9 cellular contexts compared by ENCODE assay signal in genomic region chr17:16417896-16418683, GRCh38. TPM values are rescaled to one million over a fixed set of nuclear protein-coding genes. Genes with fewer than 3 reads are reported as not detected.
A peak's percentile ranks its signal among the peaks of the same experiment; 100 is the strongest.
DNase-seq lines count a peak whose midpoint lies in the region; ATAC-seq and TF ChIP-seq lines count a peak whose summit lies in the region.
"Had no signal": no experiment of that assay in that cellular context is flagged by ENCODE, and none has a peak within 500 bp of the region (broad histone marks: within the 10 kb centered on the region; RNA-seq: fewer than 3 reads in every experiment).

No MANE protein-coding gene starts in this region.

- peak overlapping the region; percentile 86 for H3K27ac Mint-ChIP-seq in activated T-helper 1 cell treated with anti-CD3 and anti-CD28 coated beads, Interleukin-12 subunit alpha, Interleukin-12 subunit beta, Interleukin-2, Interleukin-4 antibody, amounts not matched to agents 30 ng/mL and 10 ng/mL and 1 ng/mL, durations not matched to agents 14 hours and 24 hours and 36 hours

- H3K27ac ChIP-seq in right atrium auricular region (peak overlapping the region; percentile 62 to 90), lower lobe of right lung (peak overlapping the region; percentile 92), vagina (peak overlapping the region; percentile 91), A673 (ENCODE audit: low read depth, low read length, poor library complexity, severe bottlenecking) (no peak overlapping the region)

- H3K27me3 ChIP-seq in right atrium auricular region (no peaks in the 10 kb centered on the region), lower lobe of right lung (ENCODE audit: low read depth) (no peaks in the 10 kb centered on the region), vagina (no peaks in the 10 kb centered on the region), A673 (replicated peaks; ENCODE audit: insufficient read depth, low read depth, low read length, poor library complexity) (no peaks in the 10 kb centered on the region)

- no peaks in the 10 kb centered on the region for H3K9me3 Mint-ChIP-seq in activated T-helper 1 cell treated with anti-CD3 and anti-CD28 coated beads, Interleukin-12 subunit alpha, Interleukin-12 subunit beta, Interleukin-2, Interleukin-4 antibody, amounts not matched to agents 30 ng/mL and 10 ng/mL and 1 ng/mL, durations not matched to agents 14 hours and 24 hours and 36 hours

- BruUV-seq in A673 (replicated peaks; lab: Mats Ljungman, UMichigan), result no TSS peak

- intact Hi-C loops in cardiac septum (cut with DNase I), result loop anchor here (2.0 kb wide), 1 partner anchor 37 kb away; the partner anchor contains the start of gene UBB
- intact Hi-C loops in activated T-helper 1 cell treated with anti-CD3 and anti-CD28 coated beads, Interleukin-12 subunit alpha, Interleukin-12 subunit beta, Interleukin-2, Interleukin-4 antibody, amounts not matched to agents 30 ng/mL and 10 ng/mL and 1 ng/mL, durations not matched to agents 14 hours and 24 hours and 36 hours (cut with micrococcal nuclease), result loop anchor here (2.0 to 10.0 kb wide), 2 partner anchors 131 to 393 kb away; no protein-coding TSS in a partner anchor
- intact Hi-C loops in lower lobe of right lung (cut with DNase I), result no loop called here
- intact Hi-C loops in vagina (cut with DNase I), result no loop called here
- intact Hi-C loops in A673 (cut with micrococcal nuclease; ENCODE audit: unreplicated experiment), result no loop called here

- H3K9me3 ChIP-seq in right atrium auricular region (no peaks in the 10 kb centered on the region), lower lobe of right lung (no peaks in the 10 kb centered on the region), vagina (no peaks in the 10 kb centered on the region), A673 (ENCODE audit: low read depth, low read length, poor library complexity, severe bottlenecking) (no peaks in the 10 kb centered on the region)

- H3K27me3 Mint-ChIP-seq in activated T-helper 1 cell treated with anti-CD3 and anti-CD28 coated beads, Interleukin-12 subunit alpha, Interleukin-12 subunit beta, Interleukin-2, Interleukin-4 antibody, amounts not matched to agents 30 ng/mL and 10 ng/mL and 1 ng/mL, durations not matched to agents 14 hours and 24 hours and 36 hours (ENCODE audit: insufficient read depth), result no peaks in the 10 kb centered on the region

- TF ChIP-seq POLR2A in vagina (IDR thresholded peaks at IDR 0.05), result no peak

- peak overlapping the region; percentile 60 for H3K4me3 Mint-ChIP-seq in activated T-helper 1 cell treated with anti-CD3 and anti-CD28 coated beads, Interleukin-12 subunit alpha, Interleukin-12 subunit beta, Interleukin-2, Interleukin-4 antibody, amounts not matched to agents 30 ng/mL and 10 ng/mL and 1 ng/mL, durations not matched to agents 14 hours and 24 hours and 36 hours

- DNase-seq in right atrium auricular region (ENCODE audit: low spot score) (no peak), cardiac septum (ENCODE audit: low spot score) (no peak), lower lobe of right lung (no peak), vagina (ENCODE audit: extremely low spot score in 2 of 2) (no peak), A673 (ENCODE audit: low spot score) (no peak)
- DNase-seq in activated T-helper 1 cell treated with anti-CD3 and anti-CD28 coated beads, Interleukin-12 subunit alpha, Interleukin-12 subunit beta, Interleukin-2, Interleukin-4 antibody, amounts not matched to agents 30 ng/mL and 10 ng/mL and 1 ng/mL, durations not matched to agents 14 hours and 24 hours and 36 hours (ENCODE audit: low spot score), result no peak
- DNase-seq: NCI-H526 treated with DMSO at 0.1 percent for 48 hours had no signal

- CTCF ChIA-PET in A673 (lab: Charles Lee), result interaction anchor here (0.9 kb wide), 1 partner anchor 10 kb away, joined by 4 read pairs; no protein-coding TSS in a partner anchor

- TF ChIP-seq CTCF in right atrium auricular region (IDR thresholded peaks at IDR 0.05), result no peak
- no peak for TF ChIP-seq CTCF in lower lobe of right lung (IDR thresholded peaks at IDR 0.05)
- no peak for TF ChIP-seq CTCF in vagina (IDR thresholded peaks at IDR 0.05)
- TF ChIP-seq CTCF in A673 (conservative IDR thresholded peaks at IDR 0.05; ENCODE audit: low read depth, low read length), result no peak

- POLR2A ChIA-PET in A673 (lab: Charles Lee; ENCODE audit: low non-redundant PET), result no interaction called here

- H3K36me3 Mint-ChIP-seq in activated T-helper 1 cell treated with anti-CD3 and anti-CD28 coated beads, Interleukin-12 subunit alpha, Interleukin-12 subunit beta, Interleukin-2, Interleukin-4 antibody, amounts not matched to agents 30 ng/mL and 10 ng/mL and 1 ng/mL, durations not matched to agents 14 hours and 24 hours and 36 hours (ENCODE audit: low read depth), result peaks cover 42% of the 10 kb centered on the region

- no peaks in the 10 kb centered on the region for H3K36me3 ChIP-seq in right atrium auricular region
- H3K36me3 ChIP-seq in lower lobe of right lung, result peaks cover 47% of the 10 kb centered on the region
- peaks cover 0 to 7% of the 10 kb centered on the region in 2 donors for H3K36me3 ChIP-seq in vagina
- H3K36me3 ChIP-seq in A673 (ENCODE audit: insufficient read depth, low read length, poor library complexity, severe bottlenecking), result no peaks in the 10 kb centered on the region

- H3K4me1 ChIP-seq in right atrium auricular region (peaks cover 0 to 40% of the 10 kb centered on the region in 2 donors), lower lobe of right lung (peaks cover 48% of the 10 kb centered on the region), vagina (peaks cover 47% of the 10 kb centered on the region), A673 (ENCODE audit: insufficient read depth, low read length, poor library complexity, severe bottlenecking) (peaks cover 9% of the 10 kb centered on the region)

- ATAC-seq in lower lobe of right lung (no peak), HG02840 (IDR thresholded peaks at IDR 0.05; ENCODE audit: low FRiP score, unreplicated experiment) (no peak), HG03280 (IDR thresholded peaks at IDR 0.05; ENCODE audit: unreplicated experiment) (no peak)

- H3K4me3 ChIP-seq in right atrium auricular region, result no peak overlapping the region
- peak overlapping the region; percentile 8 for H3K4me3 ChIP-seq in lower lobe of right lung
- H3K4me3 ChIP-seq in vagina, result no peak overlapping the region
- no peak overlapping the region for H3K4me3 ChIP-seq in A673 (ENCODE audit: low read depth, low read length, poor library complexity, severe bottlenecking)

- peaks cover 49% of the 10 kb centered on the region for H3K4me1 Mint-ChIP-seq in activated T-helper 1 cell treated with anti-CD3 and anti-CD28 coated beads, Interleukin-12 subunit alpha, Interleukin-12 subunit beta, Interleukin-2, Interleukin-4 antibody, amounts not matched to agents 30 ng/mL and 10 ng/mL and 1 ng/mL, durations not matched to agents 14 hours and 24 hours and 36 hours (ENCODE audit: low read depth)

RNA-seq across cellular contexts. Expression of gene TRPV2, which starts 2.7 kb away (rescaled TPM):
- total RNA-seq in right atrium auricular region, result 10 to 100 TPM in 1 of 2 donors, 1 to 10 TPM in 1; 6.7 to 15.0 TPM
- total RNA-seq in cardiac septum, result 9.1 TPM
- 38.2 and 42.2 TPM in 2 replicates for total RNA-seq in activated T-helper 1 cell treated with anti-CD3 and anti-CD28 coated beads, Interleukin-12 subunit alpha, Interleukin-12 subunit beta, Interleukin-2, Interleukin-4 antibody, amounts not matched to agents 30 ng/mL and 10 ng/mL and 1 ng/mL, durations not matched to agents 14 hours and 24 hours and 36 hours
- total RNA-seq in lower lobe of right lung, result 120 TPM
- 22.3 TPM for total RNA-seq in vagina
- not detected in 2 replicates for total RNA-seq in A673 (2021)

RNA-seq across cellular contexts. Expression of gene UBB, which starts 37.2 kb away (rescaled TPM):
- total RNA-seq in right atrium auricular region (1,000 to 10,000 TPM in 1 of 2 donors, 100 to 1,000 TPM in 1; 862 to 1,091 TPM), cardiac septum (1,552 TPM), lower lobe of right lung (1,803 TPM), vagina (625 TPM), A673 (2021) (2,497 and 2,658 TPM in 2 replicates)
- total RNA-seq in activated T-helper 1 cell treated with anti-CD3 and anti-CD28 coated beads, Interleukin-12 subunit alpha, Interleukin-12 subunit beta, Interleukin-2, Interleukin-4 antibody, amounts not matched to agents 30 ng/mL and 10 ng/mL and 1 ng/mL, durations not matched to agents 14 hours and 24 hours and 36 hours, result 1,933 and 1,974 TPM in 2 replicates

Comparison
In these comparisons a context has a peak if more than half of its experiments do, and no peak if none do; other contexts are left out.
1. intact Hi-C loops: an anchor here in cardiac septum (2.0 kb wide) and activated T-helper 1 cell treated with anti-CD3 and anti-CD28 coated beads, Interleukin-12 subunit alpha, Interleukin-12 subunit beta, Interleukin-2, Interleukin-4 antibody, amounts not matched to agents 30 ng/mL and 10 ng/mL and 1 ng/mL, durations not matched to agents 14 hours and 24 hours and 36 hours (2.0 to 10.0 kb wide); none called in lower lobe of right lung, vagina and A673.